ENCODE assay signal across 1 cellular context in genomic region chr1:222643937-222644648, GRCh38.
TF ChIP-seq lines count a peak whose summit lies in the region.

No MANE protein-coding gene starts in this region.

TF ChIP-seq in K562, 482 proteins besides CTCF, POLR2A, EP300 and RAD21 (continued from another document and continues in another):
- TF ChIP-seq DIDO1 (tag; IDR thresholded peaks at IDR 0.05; ENCODE audit: low read depth), result peak; percentile 82
- peak; percentile 37 to 89; a peak in 3 of 4 replicates for TF ChIP-seq MLLT1 (IDR thresholded peaks at IDR 0.05)
- TF ChIP-seq SREBF2 (CRISPR knock-in tag; IDR thresholded peaks at IDR 0.05), result no peak
- peak; percentile 47; the same call in 1 of the 2 replicates for TF ChIP-seq MAFF (IDR thresholded peaks at IDR 0.05; ENCODE audit: low read length)
- no peak for TF ChIP-seq BMI1 (IDR thresholded peaks at IDR 0.05; ENCODE audit: low read length)
- peak; percentile 30; the same call in 1 of the 2 replicates for TF ChIP-seq CBX1 (IDR thresholded peaks at IDR 0.05; ENCODE audit: low read depth)
- TF ChIP-seq SRSF7 (optimal IDR thresholded peaks at IDR 0.05; ENCODE audit: low read depth, low read length), result no peak
- TF ChIP-seq HIVEP1 (CRISPR knock-in tag; IDR thresholded peaks at IDR 0.05), result no peak
- no peak for TF ChIP-seq CHCHD3 (CRISPR knock-in tag; IDR thresholded peaks at IDR 0.05)
- 0 out of 2 replicates have a peak, but pooled peaks have one; percentile 28 for TF ChIP-seq HBP1 (CRISPR knock-in tag; IDR thresholded peaks at IDR 0.05)
- peak; percentile 93 for TF ChIP-seq ZFX (CRISPR knock-in tag; IDR thresholded peaks at IDR 0.05)
- no peak for TF ChIP-seq PCBP2 (IDR thresholded peaks at IDR 0.05; ENCODE audit: low read depth, low read length, poor library complexity, severe bottlenecking)
- peak; percentile 93 for TF ChIP-seq ARID4B (CRISPR knock-in tag; IDR thresholded peaks at IDR 0.05)
- no peak for TF ChIP-seq NR2C2 (CRISPR knock-in tag; IDR thresholded peaks at IDR 0.05)
- TF ChIP-seq NR2C2 (tag; IDR thresholded peaks at IDR 0.05), result peak; percentile 95
- TF ChIP-seq RREB1 (CRISPR knock-in tag; IDR thresholded peaks at IDR 0.05), result no peak
- peak; percentile 43; the same call in 1 of the 2 replicates for TF ChIP-seq NFIC (IDR thresholded peaks at IDR 0.05)
- peak; percentile 89; the same call in 1 of the 2 replicates for TF ChIP-seq IRF2 (CRISPR knock-in tag; IDR thresholded peaks at IDR 0.05)
- peak; percentile 84; the same call in 1 of the 2 replicates for TF ChIP-seq LCOR (CRISPR knock-in tag; IDR thresholded peaks at IDR 0.05)
- peak; percentile 92 for TF ChIP-seq ZNF395 (CRISPR knock-in tag; IDR thresholded peaks at IDR 0.05)
- no peak for TF ChIP-seq TCFL5 (CRISPR knock-in tag; conservative IDR thresholded peaks at IDR 0.05)
- no peak for TF ChIP-seq GABPB2 (CRISPR knock-in tag; conservative IDR thresholded peaks at IDR 0.05)
- peak; percentile 87 for TF ChIP-seq CHAMP1 (IDR thresholded peaks at IDR 0.05)
- TF ChIP-seq BCL6 (CRISPR knock-in tag; IDR thresholded peaks at IDR 0.05), result no peak
- TF ChIP-seq RFX7 (CRISPR knock-in tag; IDR thresholded peaks at IDR 0.05), result no peak
- no peak for TF ChIP-seq ZNF239 (CRISPR knock-in tag; IDR thresholded peaks at IDR 0.05)
- peak; percentile 95 for TF ChIP-seq JUND (IDR thresholded peaks at IDR 0.05; ENCODE audit: borderline replicate concordance, low read depth, low read length)
- peak; percentile 8; the same call in 1 of the 3 replicates for TF ChIP-seq JUND (tag; IDR thresholded peaks at IDR 0.05; ENCODE audit: borderline replicate concordance, low read depth, low read length)
- no peak for TF ChIP-seq SETDB1 (IDR thresholded peaks at IDR 0.05; ENCODE audit: low read length)
- no peak for TF ChIP-seq EWSR1 (IDR thresholded peaks at IDR 0.05; ENCODE audit: borderline replicate concordance, low read depth, partially characterized antibody)
- TF ChIP-seq SMC3 (conservative IDR thresholded peaks at IDR 0.05; ENCODE audit: insufficient read depth, low read depth, low read length), result no peak
- TF ChIP-seq E2F8 (IDR thresholded peaks at IDR 0.05; ENCODE audit: low read depth, partially characterized antibody), result peak; percentile 85
- no peak for TF ChIP-seq SNIP1 (IDR thresholded peaks at IDR 0.05; ENCODE audit: low read depth)
- TF ChIP-seq ZNF431 (CRISPR knock-in tag; IDR thresholded peaks at IDR 0.05), result peak; percentile 71; the same call in 1 of the 2 replicates
- TF ChIP-seq ASH1L (IDR thresholded peaks at IDR 0.05; ENCODE audit: borderline replicate concordance, low read depth, partially characterized antibody), result peak; percentile 80
- no peak for TF ChIP-seq ZBTB5 (IDR thresholded peaks at IDR 0.05)
- TF ChIP-seq ZNF79 (CRISPR knock-in tag; IDR thresholded peaks at IDR 0.05; ENCODE audit: low read depth), result no peak
- TF ChIP-seq ZNF217 (CRISPR knock-in tag; IDR thresholded peaks at IDR 0.05), result no peak
- TF ChIP-seq BHLHE40 (IDR thresholded peaks at IDR 0.05; ENCODE audit: low read length), result peak; percentile 91
